8 cellular contexts compared by ENCODE assay signal in genomic region chr6:37791156-37791919, GRCh38. TPM values are rescaled to one million over a fixed set of nuclear protein-coding genes. Genes with fewer than 3 reads are reported as not detected.
A peak's percentile ranks its signal among the peaks of the same experiment; 100 is the strongest.
DNase-seq lines count a peak whose midpoint lies in the region; ATAC-seq and TF ChIP-seq lines count a peak whose summit lies in the region.

No MANE protein-coding gene starts in this region.

- H3K27me3 Mint-ChIP-seq in MCF 10A (ENCODE audit: insufficient read depth, unreplicated experiment), result no peaks in the 10 kb centered on the region

- ATAC-seq in GM18873 (IDR thresholded peaks at IDR 0.05; ENCODE audit: low FRiP score, unreplicated experiment), result peak; percentile 73
- ATAC-seq in HG03175 (IDR thresholded peaks at IDR 0.05; ENCODE audit: unreplicated experiment), result peak; percentile 87

- BruUV-seq in MCF 10A (replicated peaks; lab: Mats Ljungman, UMichigan), result no TSS peak

- DNase-seq in AG08395 (ENCODE audit: low spot score), result peak; percentile 98
- peak; percentile 91 for DNase-seq in NCI-H2196 treated with DMSO at 0.1 percent for 48 hours (lab: John Stamatoyannopoulos, UW; ENCODE audit: unreplicated experiment)
- peak; percentile 97 for DNase-seq in MCF 10A (ENCODE audit: unreplicated experiment)
- peak; percentile 98 for DNase-seq in iPS-NIHi7 (ENCODE audit: extremely low spot score)
- peak; percentile 85 for DNase-seq in stimulated activated CD4-positive, alpha-beta T cell treated with anti-CD3 and anti-CD28 coated beads, Interleukin-12 subunit alpha, Interleukin-12 subunit beta, amount 100 ng/mL, for 48 hours (ENCODE audit: low read depth in 2 of 3, low spot score in 1 of 3)

- peaks cover 28% of the 10 kb centered on the region for H3K4me1 Mint-ChIP-seq in MCF 10A (ENCODE audit: insufficient read depth, unreplicated experiment)

- H3K27ac ChIP-seq in VCaP, result peak overlapping the region; percentile 28; the same call in 1 of the 2 replicates

- no peak overlapping the region for H3K4me3 Mint-ChIP-seq in MCF 10A (ENCODE audit: unreplicated experiment)

- CTCF ChIA-PET in MCF 10A (lab: Yijun Ruan, JAX), result interaction anchor here (0.6 to 2.6 kb wide), 37 partner anchors 9 to 703 kb away, joined by 3 to 13 read pairs (median 4); no protein-coding TSS in a partner anchor

- TF ChIP-seq CTCF in VCaP (conservative IDR thresholded peaks at IDR 0.05) (peak; percentile 94), MCF 10A (IDR thresholded peaks at IDR 0.05; ENCODE audit: unreplicated experiment) (peak; percentile 94)

- H3K36me3 Mint-ChIP-seq in MCF 10A (ENCODE audit: insufficient read depth, unreplicated experiment), result no peaks in the 10 kb centered on the region

- intact Hi-C loops in MCF 10A (cut with micrococcal nuclease), result loop anchor here (1.0 kb wide), 3 partner anchors 69 to 703 kb away; no protein-coding TSS in a partner anchor

- POLR2A ChIA-PET in MCF 10A (lab: Yijun Ruan, JAX), result interaction anchor here (0.6 to 2.1 kb wide), 5 partner anchors 10 to 140 kb away, joined by 3 to 18 read pairs (median 4); partner anchors contain the start of gene ZFAND3

- H3K9me3 Mint-ChIP-seq in MCF 10A (ENCODE audit: unreplicated experiment), result no peaks in the 10 kb centered on the region

- H3K27ac Mint-ChIP-seq in MCF 10A (ENCODE audit: low read depth, unreplicated experiment), result no peak overlapping the region

RNA-seq across cellular contexts. Expression of gene ZFAND3, which starts 28.2 kb away (rescaled TPM):
- total RNA-seq in MCF 10A (2022), result 85.0 and 100 TPM in 2 replicates

Comparison
In these comparisons a context has a peak if more than half of its experiments do, and no peak if none do; other contexts are left out.
1. Peak in every context shown above with its lines: DNase-seq, ATAC-seq and H3K27ac ChIP-seq.